Comparison of ENCODE assay signal across 8 cellular contexts in genomic region chr15:41971089-41971892, GRCh38.
A peak's percentile ranks its signal among the peaks of the same experiment; 100 is the strongest.
DNase-seq lines count a peak whose midpoint lies in the region; ATAC-seq lines count a peak whose summit lies in the region.

No MANE protein-coding gene starts in this region.

- H3K9ac ChIP-seq in mucosa of stomach (ENCODE audit: low read length) = peak overlapping the region; percentile 67

- H3K4me1 ChIP-seq in mucosa of stomach (ENCODE audit: control insufficient read depth, insufficient read depth, low read length) = peaks cover 24% of the 10 kb centered on the region

- DNase-seq in ACHN (peak; percentile 73), NCI-H69 (lab: John Stamatoyannopoulos, UW) (peak; percentile 65), epidermal melanocyte (ENCODE audit: insufficient read length, low spot score) (peak; percentile 53)
- DNase-seq in activated CD8-positive, alpha-beta memory T cell treated with anti-CD3 and anti-CD28 coated beads for 4 hours (ENCODE audit: low read depth in 2 of 2) = peak; percentile 48 to 60
- peak; percentile 50 to 79 for DNase-seq in stimulated activated CD8-positive, alpha-beta memory T cell treated with anti-CD3 and anti-CD28 coated beads, Interleukin-7, amount 100 ng/mL, for 48 hours (ENCODE audit: extremely low read depth in 1 of 2, low read depth in 1 of 2)

- no peaks in the 10 kb centered on the region for H3K9me3 ChIP-seq in mucosa of stomach (ENCODE audit: control insufficient read depth, low read length)

- H3K27me3 ChIP-seq in mucosa of stomach (ENCODE audit: control insufficient read depth, insufficient read depth, low read length) = no peaks in the 10 kb centered on the region

- peak; percentile 34 for ATAC-seq in GM18858 (IDR thresholded peaks at IDR 0.05; ENCODE audit: unreplicated experiment)
- ATAC-seq in HG03060 (IDR thresholded peaks at IDR 0.05; ENCODE audit: low read depth, unreplicated experiment) = peak; percentile 31

- in situ Hi-C loops in ACHN (cut with HindIII; ENCODE audit: low pct_ligation_motif_present, low pct_unique_long_range_greater_than_20kb, low sequenced_read_pairs) = no loop called here

- H3K36me3 ChIP-seq in mucosa of stomach (ENCODE audit: control insufficient read depth, insufficient read depth, low read length) = no peaks in the 10 kb centered on the region

- H3K4me3 ChIP-seq in mucosa of stomach (ENCODE audit: low read length) = peak overlapping the region; percentile 64

Comparison
In these comparisons a context has a peak if more than half of its experiments do, and no peak if none do; other contexts are left out.
1. Peak in every context shown above with its lines: DNase-seq, ATAC-seq and H3K4me3 ChIP-seq.